ENCODE assay signal across 6 cellular contexts in the genomic region with DNA sequence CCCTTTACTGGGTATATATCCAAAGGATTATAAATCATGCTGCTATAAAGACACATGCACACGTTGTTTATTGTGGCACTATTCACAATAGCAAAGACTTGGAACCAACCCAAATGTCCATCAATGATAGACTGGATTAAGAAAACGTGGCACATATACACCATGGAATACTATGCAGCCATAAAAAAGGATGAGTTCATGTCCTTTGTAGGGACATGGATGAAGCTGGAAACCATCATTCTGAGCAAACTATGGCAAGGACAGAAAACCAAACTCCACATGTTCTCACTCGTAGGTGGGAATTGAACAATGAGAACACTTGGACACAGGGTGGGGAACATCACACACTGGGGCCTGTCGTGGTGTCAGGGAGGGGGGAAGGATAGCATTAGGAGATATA. TPM values are rescaled to one million over a fixed set of nuclear protein-coding genes. Genes with fewer than 3 reads are reported as not detected.
"Had no signal": no experiment of that assay in that cellular context is flagged by ENCODE, and none has a peak within 500 bp of the region (broad histone marks: within the 10 kb centered on the region; RNA-seq: fewer than 3 reads in every experiment).

No MANE protein-coding gene starts in this region.

RNA-seq across cellular contexts. Expression of gene CXorf49B, which starts 59.2 kb away (rescaled TPM):
- total RNA-seq: HepG2, HT-29, HT1080, IMR-90, K562 had no signal
- polyA plus RNA-seq: HepG2, IgD-negative memory B cell, IMR-90, K562 had no signal
